Comparison of ENCODE assay signal across 8 cellular contexts in the genomic region with DNA sequence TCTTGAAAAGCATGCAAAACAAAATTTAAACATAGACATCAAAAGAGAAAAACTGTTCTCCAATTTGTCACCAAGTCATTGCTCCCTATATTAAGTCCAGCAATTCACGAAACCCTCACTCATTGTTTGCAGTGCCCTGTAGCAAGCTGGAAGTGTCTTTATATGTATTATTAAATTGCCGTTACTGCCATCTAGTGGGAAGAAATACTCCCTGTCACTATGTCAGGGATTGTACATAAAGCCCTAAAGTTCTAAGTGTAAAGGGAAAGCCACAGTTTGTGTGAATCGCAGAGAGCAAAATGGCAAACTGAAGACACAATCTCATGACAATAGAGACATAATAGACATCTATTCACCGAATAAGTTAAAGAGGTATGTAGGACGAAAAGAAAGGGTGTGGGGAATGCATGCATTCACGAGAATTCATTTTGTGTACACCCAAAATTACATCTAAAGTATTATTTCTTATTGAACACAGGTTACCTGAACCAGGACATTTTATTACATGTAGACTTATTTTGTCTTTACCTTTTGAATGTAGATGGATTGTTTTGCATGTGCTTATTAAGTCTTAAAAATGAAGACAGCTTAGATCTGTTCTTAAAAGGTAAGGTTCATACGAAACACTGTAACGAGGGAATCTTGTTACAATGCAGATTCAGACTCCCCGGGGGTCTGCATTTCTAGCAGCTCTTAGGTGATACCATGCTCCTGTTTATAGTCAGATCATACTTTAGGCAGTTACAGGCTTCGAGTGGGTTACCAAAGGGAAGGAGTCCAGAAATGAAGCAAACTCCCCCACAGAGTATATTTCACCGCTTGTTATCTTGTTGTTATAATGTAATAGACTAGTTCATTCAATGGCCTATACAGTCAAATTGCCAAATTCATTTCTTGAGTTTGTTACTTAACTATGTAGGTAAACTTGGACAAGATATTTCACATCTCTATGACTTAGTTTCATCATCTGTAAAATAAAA.
DNase-seq lines count a peak whose midpoint lies in the region; ATAC-seq and TF ChIP-seq lines count a peak whose summit lies in the region.

No MANE protein-coding gene starts in this region.

- no peak overlapping the region for H3K4me3 Mint-ChIP-seq in neural crest cell

- peak; percentile 90 for ATAC-seq in HG02642 (IDR thresholded peaks at IDR 0.05; ENCODE audit: poor library complexity, unreplicated experiment)

- peaks cover 21% of the 10 kb centered on the region for H3K4me1 Mint-ChIP-seq in neural crest cell

- no peak overlapping the region for H3K27ac Mint-ChIP-seq in neural crest cell (ENCODE audit: unreplicated experiment)

- TF ChIP-seq CTCF in GM12864 (IDR thresholded peaks at IDR 0.05; ENCODE audit: low read depth, low read length, missing control alignments) (peak; percentile 47), fibroblast of pulmonary artery (IDR thresholded peaks at IDR 0.05; ENCODE audit: low read length, missing control alignments) (peak; percentile 76), neural crest cell (conservative IDR thresholded peaks at IDR 0.05) (peak; percentile 86)

- no peak overlapping the region for H3K4me3 ChIP-seq in GM12864 (ENCODE audit: low read depth, low read length)
- no peak overlapping the region for H3K4me3 ChIP-seq in fibroblast of pulmonary artery (replicated peaks; ENCODE audit: low read depth, low read length)

- peaks cover 7% of the 10 kb centered on the region for H3K36me3 Mint-ChIP-seq in neural crest cell (ENCODE audit: low read depth)

- H3K27me3 Mint-ChIP-seq in neural crest cell (ENCODE audit: low read depth) = no peaks in the 10 kb centered on the region

- in situ Hi-C loops in ACHN (cut with HindIII; ENCODE audit: low pct_ligation_motif_present, low pct_unique_long_range_greater_than_20kb, low sequenced_read_pairs) = no loop called here

- DNase-seq in ACHN (peak; percentile 72), GM12864 (ENCODE audit: low read depth) (peak; percentile 10), NCI-H1092 (lab: John Stamatoyannopoulos, UW) (peak; percentile 77), SKM-1 (lab: John Stamatoyannopoulos, UW; ENCODE audit: unreplicated experiment) (peak; percentile 25), fibroblast of pulmonary artery (ENCODE audit: low read depth) (peak; percentile 90), neural crest cell (ENCODE audit: low read depth, low spot score) (peak; percentile 26)
- no peak for DNase-seq in stimulated activated CD8-positive, alpha-beta memory T cell treated with anti-CD3 and anti-CD28 coated beads, Interleukin-4, amount 100 ng/mL, for 48 hours

- H3K9me3 Mint-ChIP-seq in neural crest cell = peaks cover 2% of the 10 kb centered on the region
